Comparison of ENCODE assay signal across 21 cellular contexts in genomic region chr1:23996700-23997229, GRCh38.
"Had no signal": no experiment of that assay in that cellular context is flagged by ENCODE, and none has a peak within 500 bp of the region (broad histone marks: within the 10 kb centered on the region; RNA-seq: fewer than 3 reads in every experiment).

No MANE protein-coding gene starts in this region.

- H3K4me1 ChIP-seq: colonic mucosa had no signal

- H3K9me3 ChIP-seq: colonic mucosa had no signal

- H3K4me3 ChIP-seq: colonic mucosa had no signal

- H3K27me3 ChIP-seq: colonic mucosa had no signal

- DNase-seq: activated CD4-positive, alpha-beta T cell treated with anti-CD3 and anti-CD28 coated beads for 48 hours; activated CD4-positive, alpha-beta T cell treated with anti-CD3 and anti-CD28 coated beads, Interleukin-2, amount 50 U/mL, for 1 hour; activated CD4-positive, alpha-beta T cell treated with anti-CD3 and anti-CD28 coated beads, Interleukin-2, amount 50 U/mL, for 48 hours; activated CD8-positive, alpha-beta memory T cell treated with anti-CD3 and anti-CD28 coated beads for 24 hours; activated CD8-positive, alpha-beta T cell treated with anti-CD3 and anti-CD28 coated beads for 36 hours; activated effector memory CD4-positive, alpha-beta T cell treated with Interleukin-2 at 50 U/mL for 16 hours; activated gamma-delta T cell treated with Interleukin-2 at 50 U/mL for 16 hours; activated naive CD4-positive, alpha-beta T cell treated with anti-CD3 and anti-CD28 coated beads, Interleukin-2, amount 50 U/mL, for 16 hours; activated naive CD4-positive, alpha-beta T cell treated with Interleukin-2 at 50 U/mL for 16 hours; activated T-cell treated with anti-CD3 and anti-CD28 coated beads, Interleukin-2, amount 50 U/mL, for 4 hours; amniotic stem cell; anterior cingulate cortex; caudate nucleus; cerebellar nuclear complex; colonic mucosa; effector CD8-positive, alpha-beta T cell; foreskin fibroblast; head of caudate nucleus; T-helper 2 cell had no signal

- H3K27ac ChIP-seq: colonic mucosa, epithelial cell of prostate, VCaP had no signal

- H3K36me3 ChIP-seq: colonic mucosa had no signal
